Comparison of ENCODE assay signal across 8 cellular contexts in the genomic region with DNA sequence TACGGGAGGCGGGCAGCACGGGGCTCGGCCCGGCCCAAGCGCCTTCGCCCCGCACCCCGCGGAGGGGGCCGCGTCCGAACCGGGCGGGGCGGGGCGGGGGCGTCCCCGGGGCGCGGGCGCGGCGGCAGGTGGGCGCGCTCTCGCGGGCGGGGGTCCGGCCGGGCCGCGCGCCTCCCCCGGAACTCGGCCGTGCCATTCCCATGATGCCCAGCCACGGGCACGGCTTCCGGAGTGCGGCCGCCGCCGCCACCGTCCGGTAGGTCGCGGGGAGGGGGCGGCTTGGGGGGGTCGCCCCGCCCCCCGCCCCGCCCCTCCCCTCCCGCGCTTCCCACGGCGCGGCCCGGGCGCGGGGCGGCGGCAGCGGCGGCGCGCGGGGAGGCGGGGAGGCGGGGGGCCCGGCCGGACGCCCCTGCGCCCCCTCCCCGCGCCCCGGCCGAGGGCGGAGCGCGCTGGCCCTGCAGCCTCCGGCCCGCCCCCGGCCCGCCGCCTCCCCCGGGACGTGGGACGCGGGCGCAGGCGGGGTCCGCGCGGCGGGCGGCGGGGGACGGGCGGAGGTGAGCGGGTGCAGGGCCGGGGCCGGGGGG. TPM values are rescaled to one million over a fixed set of nuclear protein-coding genes. Genes with fewer than 3 reads are reported as not detected.
DNase-seq lines count a peak whose midpoint lies in the region; ATAC-seq and TF ChIP-seq lines count a peak whose summit lies in the region.

A gene with protein sequence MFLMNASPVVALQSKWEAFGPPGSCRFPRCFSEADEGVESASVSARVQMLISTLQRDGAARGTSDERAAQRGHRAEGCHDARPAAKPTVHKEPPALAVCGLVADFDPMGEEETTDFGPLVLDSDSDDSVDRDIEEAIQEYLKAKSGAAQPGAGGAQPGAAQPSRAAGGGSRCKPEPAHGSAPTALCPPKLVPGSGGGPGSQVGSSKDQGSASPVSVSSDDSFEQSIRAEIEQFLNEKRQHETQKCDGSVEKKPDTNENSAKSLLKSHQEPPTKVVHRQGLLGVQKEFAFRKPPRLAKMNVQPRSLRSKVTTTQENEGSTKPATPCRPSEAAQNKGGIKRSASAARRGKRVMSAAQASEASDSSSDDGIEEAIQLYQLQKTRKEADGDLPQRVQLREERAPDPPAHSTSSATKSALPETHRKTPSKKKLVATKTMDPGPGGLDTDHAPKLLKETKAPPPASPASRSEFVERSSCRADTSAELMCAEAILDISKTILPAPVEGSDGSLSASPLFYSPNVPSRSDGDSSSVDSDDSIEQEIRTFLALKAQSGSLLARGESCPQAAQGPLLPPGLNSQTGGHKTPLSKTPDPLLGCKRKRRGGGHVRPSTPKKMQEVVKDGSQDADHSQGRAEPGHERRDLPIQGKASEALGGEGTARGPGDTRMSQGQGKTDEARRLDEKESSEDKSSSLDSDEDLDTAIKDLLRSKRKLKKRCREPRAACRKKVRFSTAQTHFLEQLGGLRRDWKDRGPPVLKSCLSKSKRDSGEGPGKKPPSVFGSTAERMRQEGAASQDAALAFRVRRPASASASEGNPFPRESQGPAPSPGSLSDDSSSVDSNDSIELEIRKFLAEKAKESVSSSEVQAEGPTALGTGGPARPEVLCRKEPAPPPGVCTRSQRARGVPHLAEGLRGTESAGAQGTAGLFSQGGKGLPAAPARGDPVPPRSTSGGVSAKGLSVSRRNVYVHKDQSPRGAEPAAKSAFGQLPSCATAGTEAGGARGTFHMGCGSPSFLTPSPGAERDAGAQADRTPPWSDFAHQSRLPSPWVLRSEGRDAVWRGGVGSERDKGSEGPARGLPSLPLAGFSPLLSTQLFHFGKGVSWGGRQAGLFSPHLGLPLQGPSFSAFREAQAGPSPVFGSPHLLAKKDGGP (N-terminal part only) (plus strand): TSS at position 314 of the 584 bp plus-strand sequence. CDS start 4,729 bp downstream, outside the sequence.

- ATAC-seq in lower lobe of right lung: peak; percentile 20 to 28

- TF ChIP-seq EP300 in tibial nerve (IDR thresholded peaks at IDR 0.05): no peak

- H3K36me3 ChIP-seq in MM.1S (replicated peaks; ENCODE audit: insufficient read depth, low read length): no peaks in the 10 kb centered on the region
- H3K36me3 ChIP-seq in lower lobe of right lung: peaks cover 14% of the 10 kb centered on the region
- peaks cover 0 to 15% (median 0%) of the 10 kb centered on the region in 3 donors for H3K36me3 ChIP-seq in tibial nerve

- H3K27me3 ChIP-seq in MM.1S (replicated peaks; ENCODE audit: insufficient read depth, low read length) (peaks cover 4% of the 10 kb centered on the region), lower lobe of right lung (ENCODE audit: low read depth) (no peaks in the 10 kb centered on the region), tibial nerve (no peaks in the 10 kb centered on the region)

- H3K4me2 ChIP-seq in MM.1S (ENCODE audit: low read depth, low read length): peak within 1 kb of the TSS; percentile 95

- peak within 1 kb of the TSS; percentile 89 for H3K4me3 ChIP-seq in MM.1S (ENCODE audit: low read length)
- H3K4me3 ChIP-seq in coronary artery: peak within 1 kb of the TSS; percentile 99
- peak within 1 kb of the TSS; percentile 73 for H3K4me3 ChIP-seq in lower lobe of right lung
- peak within 1 kb of the TSS; percentile 54 to 89 (median 75) for H3K4me3 ChIP-seq in tibial nerve

- 0% methylated on average over 4 to 14 of the region's 103 CpGs for WGBS in tibial nerve, 2 donors

- peak within 1 kb of the TSS; percentile 20; the same call in 1 of the 2 replicates for H3K27ac ChIP-seq in MM.1S (ENCODE audit: low read length)
- peak within 1 kb of the TSS; percentile 59 to 87 for H3K27ac ChIP-seq in coronary artery
- H3K27ac ChIP-seq in lower lobe of right lung: peak within 1 kb of the TSS; percentile 88
- H3K27ac ChIP-seq in tibial nerve: peak within 1 kb of the TSS in 3 of 4 donors; percentile 70 to 84 (median 71)

- DNase-seq in DMS53 (lab: John Stamatoyannopoulos, UW): peak; percentile 69
- DNase-seq in MM.1S: peak; percentile 43
- no peak for DNase-seq in coronary artery (ENCODE audit: low spot score)
- DNase-seq in lower lobe of right lung: peak; percentile 60
- no peak for DNase-seq in tibial nerve (ENCODE audit: low spot score in 2 of 2)
- DNase-seq in activated CD4-positive, alpha-beta T cell treated with anti-CD3 and anti-CD28 coated beads, Interleukin-2, amount 50 U/mL, for 1 hour: no peak
- DNase-seq in dedifferentiated amniotic fluid mesenchymal stem cell (ENCODE audit: extremely low spot score): no peak
- DNase-seq in stimulated activated CD4-positive, alpha-beta T cell treated with anti-CD3 and anti-CD28 coated beads, Interleukin-2, amount 100 ng/mL, for 24 hours: no peak

- peaks cover 20% of the 10 kb centered on the region for H3F3A ChIP-seq in MM.1S (ENCODE audit: insufficient read depth, low read length)

- H4K20me1 ChIP-seq in MM.1S (ENCODE audit: insufficient read depth, low read length): no peaks in the 10 kb centered on the region

- no peak for TF ChIP-seq CTCF in MM.1S (IDR thresholded peaks at IDR 0.05; ENCODE audit: low read length)
- no peak for TF ChIP-seq CTCF in coronary artery (IDR thresholded peaks at IDR 0.05)
- TF ChIP-seq CTCF in lower lobe of right lung (IDR thresholded peaks at IDR 0.05): no peak
- TF ChIP-seq CTCF in tibial nerve (IDR thresholded peaks at IDR 0.05): no peak

- H3K4me1 ChIP-seq in MM.1S (ENCODE audit: low read length) (0 out of 2 replicates have a peak, but pooled peaks cover 6% of the 10 kb centered on the region), lower lobe of right lung (peaks cover 39% of the 10 kb centered on the region), tibial nerve (peaks cover 0 to 30% (median 7%) of the 10 kb centered on the region in 4 donors)

- H3K9me3 ChIP-seq in MM.1S (replicated peaks; ENCODE audit: insufficient read depth, low read length): no peaks in the 10 kb centered on the region
- H3K9me3 ChIP-seq in lower lobe of right lung: no peaks in the 10 kb centered on the region
- no peaks in the 10 kb centered on the region for H3K9me3 ChIP-seq in tibial nerve

- H3K79me2 ChIP-seq in MM.1S (ENCODE audit: low read length): peaks cover 5% of the 10 kb centered on the region; the same call in 1 of the 2 replicates

- intact Hi-C loops in lower lobe of right lung (cut with DNase I): no loop called here

- H3K9ac ChIP-seq in MM.1S (ENCODE audit: low read length): peak within 1 kb of the TSS; percentile 42; the same call in 1 of the 2 replicates

- no peaks in the 10 kb centered on the region for H3K9me2 ChIP-seq in MM.1S (replicated peaks; ENCODE audit: insufficient read depth, low read length)

- TF ChIP-seq POLR2A in tibial nerve (IDR thresholded peaks at IDR 0.05): no peak

- peak within 1 kb of the TSS; percentile 93 for H2AFZ ChIP-seq in MM.1S (ENCODE audit: low read length)

RNA-seq across cellular contexts. Expression of the gene that starts here (rescaled TPM):
- total RNA-seq in lower lobe of right lung: 22.8 TPM
- 10 to 100 TPM; 10.5 to 14.7 (median 11.8) TPM for total RNA-seq in tibial nerve

Comparison
In these comparisons a context has a peak if more than half of its experiments do, and no peak if none do; other contexts are left out.
1. DNase-seq: peak in DMS53 (single experiment), MM.1S (single experiment) and lower lobe of right lung (single experiment); none in coronary artery (single experiment), tibial nerve (0 of 2), activated CD4-positive, alpha-beta T cell treated with anti-CD3 and anti-CD28 coated beads, Interleukin-2, amount 50 U/mL, for 1 hour (single experiment), dedifferentiated amniotic fluid mesenchymal stem cell (single experiment) and stimulated activated CD4-positive, alpha-beta T cell treated with anti-CD3 and anti-CD28 coated beads, Interleukin-2, amount 100 ng/mL, for 24 hours (0 of 2).
2. H3K27ac ChIP-seq: peak in every context shown above with its lines; median percentile 88 in lower lobe of right lung; 73 in coronary artery; 71 in tibial nerve; 20 in MM.1S.
3. Peak in every context shown above with its lines, with median percentiles within 50 percentile points of each other: H3K4me3 ChIP-seq.